ENCODE assay signal across 19 cellular contexts in genomic region chr6:169763308-169763707, GRCh38. TPM values are rescaled to one million over a fixed set of nuclear protein-coding genes. Genes with fewer than 3 reads are reported as not detected.
DNase-seq lines count a peak whose midpoint lies in the region; ATAC-seq and TF ChIP-seq lines count a peak whose summit lies in the region.
"Had no signal": no experiment of that assay in that cellular context is flagged by ENCODE, and none has a peak within 500 bp of the region (broad histone marks: within the 10 kb centered on the region; RNA-seq: fewer than 3 reads in every experiment).

No MANE protein-coding gene starts in this region.

- no peak overlapping the region for H2BK120ac ChIP-seq in H9 (ENCODE audit: low read depth, low read length, poor library complexity, severe bottlenecking)

- no peak overlapping the region for H3K14ac ChIP-seq in H9 (ENCODE audit: insufficient read depth, low read length)

- no peak overlapping the region for H4K91ac ChIP-seq in H9 (ENCODE audit: insufficient read length, low read depth, low read length)

- H3K18ac ChIP-seq in H9 (ENCODE audit: insufficient read length, low read depth, low read length): no peak overlapping the region

- H3K23me2 ChIP-seq in H9 (ENCODE audit: insufficient read length, low read depth, low read length, poor library complexity, severe bottlenecking): no peaks in the 10 kb centered on the region

- H4K20me1 ChIP-seq in H9 (ENCODE audit: control insufficient read depth, insufficient read depth, insufficient read length): no peaks in the 10 kb centered on the region
- H4K20me1 ChIP-seq in GM23338 (replicated peaks; ENCODE audit: insufficient read depth): no peaks in the 10 kb centered on the region

- no peak overlapping the region for H2BK5ac ChIP-seq in H9 (ENCODE audit: insufficient read length, low read length)

- peak; percentile 55 for DNase-seq in G401 (ENCODE audit: low spot score)
- DNase-seq in H9: no peak
- peak in 1 of 2 donors; percentile 46 for DNase-seq in heart right ventricle
- DNase-seq in nephron progenitor cell: no peak
- no peak for DNase-seq in DMS114 treated with DMSO at 0.1 percent for 48 hours (lab: John Stamatoyannopoulos, UW; ENCODE audit: unreplicated experiment)
- DNase-seq in GM23338 (ENCODE audit: low spot score): no peak
- DNase-seq: CD4-positive, CD25-positive, alpha-beta regulatory T cell; DMS79; KBM-7; NCI-H1092; NCI-H1436 treated with DMSO at 0.1 percent for 48 hours; NCI-H1930; NCI-H2171; NCI-H345; NCI-H524 treated with DMSO at 0.1 percent for 48 hours; NCI-H82; SJCRH30 had no signal

- H3K27ac ChIP-seq in H9 (ENCODE audit: insufficient read length, low read depth, low read length) (no peak overlapping the region), heart right ventricle (no peak overlapping the region), GM23338 (ENCODE audit: low read depth) (no peak overlapping the region)
- H3K27ac ChIP-seq: SJCRH30 had no signal

- H3K4me3 ChIP-seq in heart right ventricle (no peak overlapping the region), GM23338 (no peak overlapping the region)
- H3K4me3 ChIP-seq: SJCRH30 had no signal

- H3T11ph ChIP-seq in H9 (ENCODE audit: low read length): no peak overlapping the region

- intact Hi-C loops in heart right ventricle (cut with DNase I): no loop called here

- H3K4ac ChIP-seq in H9 (ENCODE audit: low read depth, low read length): no peak overlapping the region

- H4K8ac ChIP-seq in H9 (replicated peaks; ENCODE audit: insufficient read length, low read depth, low read length): no peak overlapping the region

- H2BK20ac ChIP-seq in H9 (ENCODE audit: low read depth, low read length, poor library complexity, severe bottlenecking): no peak overlapping the region

- H3K9me3 ChIP-seq in H9 (ENCODE audit: control insufficient read depth, low read depth, low read length): no peaks in the 10 kb centered on the region
- no peaks in the 10 kb centered on the region for H3K9me3 ChIP-seq in heart right ventricle
- H3K9me3 ChIP-seq: SJCRH30 had no signal

- WGBS in H9 (ENCODE audit: extremely low coverage, insufficient read length, low lambda C conversion rate): no CpG with 5 or more reads among the region's 10 CpGs
- 53 to 60% methylated on average over 10 of the region's 10 CpGs for WGBS in heart right ventricle, 2 donors

- H3F3A ChIP-seq in GM23338 (replicated peaks; ENCODE audit: low read depth): no peaks in the 10 kb centered on the region

- TF ChIP-seq CTCF in H9 (conservative IDR thresholded peaks at IDR 0.05) (no peak), heart right ventricle (IDR thresholded peaks at IDR 0.05) (no peak), nephron progenitor cell (IDR thresholded peaks at IDR 0.05) (no peak), GM23338 (conservative IDR thresholded peaks at IDR 0.05; ENCODE audit: low read depth in 2 of 2) (no peak)

- no peaks in the 10 kb centered on the region for H3K79me2 ChIP-seq in H9 (ENCODE audit: insufficient read depth, low read length)
- H3K79me2 ChIP-seq in GM23338 (replicated peaks; ENCODE audit: insufficient read depth): no peaks in the 10 kb centered on the region

- H4K5ac ChIP-seq in H9 (ENCODE audit: insufficient read length, low read depth, low read length): no peak overlapping the region

- no peak overlapping the region for H3K23ac ChIP-seq in H9 (ENCODE audit: insufficient read length, low read depth, low read length)

- in situ Hi-C loops in G401 (cut with HindIII; ENCODE audit: low sequenced_read_pairs): no loop called here

- no peak overlapping the region for H3K4me2 ChIP-seq in H9 (ENCODE audit: insufficient read depth, insufficient read length, low read length)
- H3K4me2 ChIP-seq in GM23338: no peak overlapping the region

- no peaks in the 10 kb centered on the region for H3K79me1 ChIP-seq in H9 (ENCODE audit: insufficient read depth, low read depth, low read length, poor library complexity, severe bottlenecking)

- no peak overlapping the region for H3K4me3 Mint-ChIP-seq in H9
- H3K4me3 Mint-ChIP-seq in nephron progenitor cell: peak overlapping the region; percentile 54
- no peak overlapping the region for H3K4me3 Mint-ChIP-seq in GM23338
- H3K4me3 Mint-ChIP-seq: CD4-positive, CD25-positive, alpha-beta regulatory T cell had no signal

- H3K4me1 ChIP-seq in H9 (ENCODE audit: insufficient read depth, low read length) (no peaks in the 10 kb centered on the region), heart right ventricle (peaks cover 0 to 6% (median 0%) of the 10 kb centered on the region in 9 donors), GM23338 (ENCODE audit: insufficient read depth) (no peaks in the 10 kb centered on the region)
- H3K4me1 ChIP-seq: SJCRH30 had no signal

- no peak overlapping the region for H3K9ac ChIP-seq in H9 (ENCODE audit: extremely low read depth, insufficient read length, low read length)

- no peak overlapping the region for H2AFZ ChIP-seq in H9 (ENCODE audit: low read length)
- no peak overlapping the region for H2AFZ ChIP-seq in GM23338

- no peaks in the 10 kb centered on the region for H3K9me3 Mint-ChIP-seq in H9
- H3K9me3 Mint-ChIP-seq in nephron progenitor cell: no peaks in the 10 kb centered on the region
- H3K9me3 Mint-ChIP-seq in GM23338: no peaks in the 10 kb centered on the region
- H3K9me3 Mint-ChIP-seq: CD4-positive, CD25-positive, alpha-beta regulatory T cell had no signal

- H2AK5ac ChIP-seq in H9 (ENCODE audit: insufficient read length, low read length): no peak overlapping the region

- H3K4me1 Mint-ChIP-seq in H9 (no peaks in the 10 kb centered on the region), nephron progenitor cell (peaks cover 20% of the 10 kb centered on the region), GM23338 (no peaks in the 10 kb centered on the region)

- no peaks in the 10 kb centered on the region for H3K9me2 ChIP-seq in GM23338 (ENCODE audit: insufficient read depth)

- H2BK12ac ChIP-seq in H9 (ENCODE audit: insufficient read length, low read depth, low read length): no peak overlapping the region

- ATAC-seq in heart right ventricle (peak in 6 of 8 donors; percentile 38 to 91 (median 56)), GM21528 (IDR thresholded peaks at IDR 0.05; ENCODE audit: low FRiP score, unreplicated experiment) (no peak), GM23338 (no peak)
- ATAC-seq: Panc1 had no signal

- H3K36me3 Mint-ChIP-seq in H9 (ENCODE audit: insufficient read depth in 1 of 3, low read depth in 3 of 3) (peaks cover 2 to 55% (median 53%) of the 10 kb centered on the region in 3 experiments; a peak in 5 of 7 replicates), nephron progenitor cell (ENCODE audit: low read depth) (peaks cover 47% of the 10 kb centered on the region), GM23338 (ENCODE audit: low read depth) (peaks cover 24% of the 10 kb centered on the region)

- no peaks in the 10 kb centered on the region; the same call in 1 of the 2 replicates for H3K27me3 Mint-ChIP-seq in H9 (ENCODE audit: low read depth)
- H3K27me3 Mint-ChIP-seq in nephron progenitor cell (ENCODE audit: low read depth, poor library complexity): no peaks in the 10 kb centered on the region
- peaks cover 9% of the 10 kb centered on the region for H3K27me3 Mint-ChIP-seq in GM23338 (ENCODE audit: insufficient read depth, low read depth, poor library complexity)
- H3K27me3 Mint-ChIP-seq: CD4-positive, CD25-positive, alpha-beta regulatory T cell had no signal

- H3K27me3 ChIP-seq in H9 (ENCODE audit: insufficient read depth, low read length): no peaks in the 10 kb centered on the region
- no peaks in the 10 kb centered on the region for H3K27me3 ChIP-seq in heart right ventricle
- H3K27me3 ChIP-seq in GM23338 (ENCODE audit: insufficient read depth): no peaks in the 10 kb centered on the region
- H3K27me3 ChIP-seq: SJCRH30 had no signal

- H3K27ac Mint-ChIP-seq in H9: peak overlapping the region in 2 of 3 experiments; percentile 2 to 29; a peak in 2 of 7 replicates
- H3K27ac Mint-ChIP-seq in nephron progenitor cell: peak overlapping the region; percentile 93
- no peak overlapping the region for H3K27ac Mint-ChIP-seq in GM23338
- H3K27ac Mint-ChIP-seq: CD4-positive, CD25-positive, alpha-beta regulatory T cell had no signal

- H2BK15ac ChIP-seq in H9 (ENCODE audit: low read depth, low read length): no peak overlapping the region

- H3K56ac ChIP-seq in H9 (ENCODE audit: insufficient read length, low read depth, low read length): no peak overlapping the region

- peaks cover 0 to 100% (median 56%) of the 10 kb centered on the region in 9 donors for H3K36me3 ChIP-seq in heart right ventricle
- H3K36me3 ChIP-seq in GM23338 (ENCODE audit: insufficient read depth): no peaks in the 10 kb centered on the region

TF ChIP-seq in GM23338, 12 proteins besides CTCF, POLR2A, EP300 and RAD21:
- no peak for TF ChIP-seq EZH2 (IDR thresholded peaks at IDR 0.05; ENCODE audit: low read depth, unreplicated experiment)
- TF ChIP-seq NANOG (IDR thresholded peaks at IDR 0.05; ENCODE audit: borderline replicate concordance): no peak
- TF ChIP-seq STAT1 (IDR thresholded peaks at IDR 0.05; ENCODE audit: unreplicated experiment): no peak
- no peak for TF ChIP-seq POLR2AphosphoS5 (IDR thresholded peaks at IDR 0.05; ENCODE audit: low read depth)
- TF ChIP-seq JUNB (IDR thresholded peaks at IDR 0.05; ENCODE audit: unreplicated experiment): no peak

RNA-seq across cellular contexts. Expression of gene ERMARD, which starts 11.9 kb away (rescaled TPM):
- total RNA-seq in G401 (2014; rRNA removed; shearing (Covaris generic)): 15.8 and 26.2 TPM in 2 replicates
- total RNA-seq in H9 (2021) (11.7 and 13.6 TPM in 2 replicates), heart right ventricle (10 to 100 TPM in 4 of 10 donors, 1 to 10 TPM in 6; 7.5 to 14.9 (median 9.6) TPM)
- polyA plus RNA-seq in heart right ventricle (10 to 100 TPM; 12.6 to 38.5 TPM), GM23338 (2016; fragmentation: Nextera tagmentation; extraction: Ambion mirVana) (8.5 and 8.6 TPM in 2 replicates)
- 7.6 and 11.7 TPM in 2 replicates for total RNA-seq in GM23338 (2014; rRNA removed; shearing (Covaris generic))

RNA-seq across cellular contexts. Expression of gene DYNLT2, which starts 11.9 kb away (rescaled TPM):
- 0.37 and 1.6 TPM in 2 replicates for total RNA-seq in G401 (2014; rRNA removed; shearing (Covaris generic))
- total RNA-seq in H9 (2021) (1.3 and 1.8 TPM in 2 replicates), heart right ventricle (1 to 10 TPM in 1 of 10 donors, under 1 TPM in 9; 0.19 to 1.1 (median 0.61) TPM)
- polyA plus RNA-seq in heart right ventricle (1 to 10 TPM in 1 of 2 donors, under 1 TPM in 1; 0.74 to 3.4 TPM), GM23338 (2016; fragmentation: Nextera tagmentation; extraction: Ambion mirVana) (1.6 and 4.4 TPM in 2 replicates)
- total RNA-seq in GM23338 (2014; rRNA removed; shearing (Covaris generic)): 2.8 and 3.3 TPM in 2 replicates

RNA-seq across cellular contexts. Expression of gene PHF10, which starts 39.0 kb away (rescaled TPM):
- total RNA-seq in G401 (2014; rRNA removed; shearing (Covaris generic)): 43.2 and 47.4 TPM in 2 replicates
- total RNA-seq in H9 (2021) (59.0 and 59.8 TPM in 2 replicates), heart right ventricle (10 to 100 TPM; 42.2 to 63.5 (median 54.9) TPM)
- polyA plus RNA-seq in heart right ventricle (10 to 100 TPM; 29.9 to 45.2 TPM), GM23338 (2016; fragmentation: Nextera tagmentation; extraction: Ambion mirVana) (15.7 and 16.5 TPM in 2 replicates)
- total RNA-seq in GM23338 (2014; rRNA removed; shearing (Covaris generic)): 44.7 and 48.1 TPM in 2 replicates

Comparison
In these comparisons a context has a peak if more than half of its experiments do, and no peak if none do; other contexts are left out.
1. ATAC-seq: peak in heart right ventricle (6 of 8); none in GM21528 (single experiment) and GM23338 (single experiment).